22 cellular contexts compared by ENCODE assay signal in the genomic region with DNA sequence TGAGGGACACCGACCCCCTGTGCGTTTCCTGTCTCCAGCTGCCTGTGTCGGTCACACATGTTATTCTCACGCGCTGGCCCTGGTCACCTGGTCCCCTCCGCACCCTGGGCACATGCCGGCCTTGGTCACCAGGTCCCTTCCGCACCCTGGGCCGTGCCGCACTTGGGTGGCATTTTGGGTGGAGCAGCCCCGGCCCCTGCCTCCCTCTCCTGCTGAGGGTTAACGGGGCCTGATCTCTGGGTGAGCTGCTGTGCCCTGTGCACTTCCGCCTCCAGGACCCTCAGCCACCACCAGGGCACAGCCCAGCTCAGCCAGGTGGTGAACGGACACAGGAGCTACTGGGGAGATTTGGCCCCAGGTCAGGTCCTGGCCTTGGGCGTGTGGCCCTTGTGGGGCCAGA.
"Had no signal": no experiment of that assay in that cellular context is flagged by ENCODE, and none has a peak within 500 bp of the region (broad histone marks: within the 10 kb centered on the region; RNA-seq: fewer than 3 reads in every experiment).

No MANE protein-coding gene starts in this region.

- DNase-seq: activated CD4-positive, alpha-beta T cell treated with anti-CD3 and anti-CD28 coated beads for 48 hours; activated CD4-positive, alpha-beta T cell treated with anti-CD3 and anti-CD28 coated beads, Interleukin-2, amount 50 U/mL, for 4 hours; activated CD4-positive, CD25-positive, alpha-beta regulatory T cell treated with anti-CD3 and anti-CD28 coated beads, Interleukin-2, amount 50 U/mL, for 72 hours; activated CD8-positive, alpha-beta T cell treated with anti-CD3 and anti-CD28 coated beads, Interleukin-2, amount 10 ng/mL, durations not matched to agents 7 days and 5 days; activated gamma-delta T cell; activated naive CD4-positive, alpha-beta T cell treated with anti-CD3 and anti-CD28 coated beads for 36 hours; activated T-cell treated with anti-CD3 and anti-CD28 coated beads, Interleukin-2, amount 50 U/mL, for 24 hours; amygdala; MM.1S; NCI-H1105; NCI-H1436; NCI-H187; NCI-H2081; NCI-H446; NCI-H524; SK-N-SH; T-helper 1 cell had no signal

- H3K4me3 Mint-ChIP-seq: activated CD8-positive, alpha-beta T cell treated with anti-CD3 and anti-CD28 coated beads, Interleukin-2, amount 10 ng/mL, durations not matched to agents 7 days and 5 days; activated naive CD4-positive, alpha-beta T cell treated with anti-CD3 and anti-CD28 coated beads for 36 hours; activated naive CD8-positive, alpha-beta T cell; activated T-cell treated with anti-CD3 and anti-CD28 coated beads, Interleukin-2, amount 50 U/mL, for 24 hours; activated T-helper 17 cell treated with anti-CD3 and anti-CD28 coated beads, Interleukin-2, amount 50 U/mL, for 72 hours; brain; WTC11 had no signal

- H3K9ac ChIP-seq: SK-N-SH had no signal

- H3K27ac ChIP-seq: SJCRH30 had no signal

- H3K27me3 Mint-ChIP-seq: activated naive CD8-positive, alpha-beta T cell; activated T-cell treated with anti-CD3 and anti-CD28 coated beads, Interleukin-2, amount 50 U/mL, for 24 hours; activated T-helper 17 cell treated with anti-CD3 and anti-CD28 coated beads, Interleukin-2, amount 50 U/mL, for 72 hours had no signal

- H3K27ac Mint-ChIP-seq: activated CD8-positive, alpha-beta T cell treated with anti-CD3 and anti-CD28 coated beads, Interleukin-2, amount 10 ng/mL, durations not matched to agents 7 days and 5 days; activated naive CD4-positive, alpha-beta T cell treated with anti-CD3 and anti-CD28 coated beads for 36 hours; activated naive CD8-positive, alpha-beta T cell; activated T-cell treated with anti-CD3 and anti-CD28 coated beads, Interleukin-2, amount 50 U/mL, for 24 hours; activated T-helper 17 cell treated with anti-CD3 and anti-CD28 coated beads, Interleukin-2, amount 50 U/mL, for 72 hours; brain; WTC11 had no signal

- H3K4me3 ChIP-seq: SJCRH30 had no signal

- H3K9me2 ChIP-seq: SK-N-SH had no signal

- H3K4me2 ChIP-seq: SK-N-SH had no signal

- H3K9me3 ChIP-seq: SJCRH30, SK-N-SH had no signal

- ATAC-seq: activated CD8-positive, alpha-beta T cell treated with anti-CD3 and anti-CD28 coated beads, Interleukin-2, amount 10 ng/mL, durations not matched to agents 7 days and 5 days; activated T-helper 17 cell treated with anti-CD3 and anti-CD28 coated beads, Interleukin-2, amount 50 U/mL, for 72 hours had no signal

- H3K36me3 ChIP-seq: SJCRH30 had no signal
